In the genomic region with DNA sequence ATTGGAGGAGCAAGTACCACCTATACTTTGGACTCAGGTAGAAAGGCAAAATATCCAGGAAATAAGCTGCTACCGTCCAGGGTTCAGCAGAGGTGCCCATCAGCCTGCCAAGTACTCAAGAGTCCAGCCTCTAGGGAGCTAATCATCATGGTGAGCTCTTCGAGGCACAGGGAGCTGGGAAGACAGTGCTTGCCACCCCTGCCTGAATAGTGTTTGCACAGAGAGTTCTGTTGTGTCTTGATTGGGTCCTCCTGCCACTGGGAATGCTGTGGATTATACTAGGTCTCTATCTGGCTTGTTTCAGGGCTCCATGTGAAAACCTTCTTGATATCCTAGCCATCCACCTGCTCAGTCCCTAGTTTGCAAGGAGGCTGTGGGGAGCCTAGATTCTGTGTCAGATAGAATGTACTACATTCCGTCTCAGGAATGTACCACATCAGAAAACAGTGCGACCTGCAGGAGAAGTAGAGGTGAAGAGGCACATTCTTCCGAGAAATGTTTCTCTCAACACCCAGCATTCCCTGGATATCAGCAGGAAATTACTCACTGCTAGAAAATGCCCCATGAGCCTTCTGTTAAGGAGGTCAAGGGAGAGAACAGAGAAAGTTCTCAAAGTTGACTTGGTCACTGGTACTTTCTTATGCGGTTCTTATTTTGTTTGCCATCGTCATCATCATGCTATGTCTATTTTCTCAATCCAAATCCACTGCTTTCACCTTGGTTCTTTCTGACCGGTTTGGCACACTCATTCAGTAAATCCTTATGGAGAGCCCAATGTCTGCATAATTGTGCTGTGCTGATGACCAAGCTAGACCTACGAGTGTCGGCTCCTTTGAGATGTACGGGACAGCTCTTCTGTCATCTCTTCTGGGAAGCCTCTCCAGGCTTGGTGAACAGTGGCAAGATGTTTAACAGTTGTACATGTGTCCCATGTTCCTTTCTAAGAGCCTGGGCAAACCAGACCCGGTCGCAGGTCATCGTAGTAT, we compare ENCODE assay signal across 8 cellular contexts. TPM values are rescaled to one million over a fixed set of nuclear protein-coding genes. Genes with fewer than 3 reads are reported as not detected.
A peak's percentile ranks its signal among the peaks of the same experiment; 100 is the strongest.
DNase-seq lines count a peak whose midpoint lies in the region; ATAC-seq and TF ChIP-seq lines count a peak whose summit lies in the region.

No MANE protein-coding gene starts in this region.

- no CpG with 5 or more reads among the region's 14 CpGs for WGBS in mesendoderm (ENCODE audit: extremely low coverage, insufficient coverage, low lambda C conversion rate)

- H3K4ac ChIP-seq in mesendoderm (ENCODE audit: low read depth, low read length): no peak overlapping the region

- H3K9me3 ChIP-seq in BLaER1: peaks cover 24% of the 10 kb centered on the region

- peaks cover 6% of the 10 kb centered on the region for H3K79me2 ChIP-seq in mesendoderm (ENCODE audit: control insufficient read depth, insufficient read depth, low read length)

- CTCF ChIA-PET in MCF 10A (lab: Yijun Ruan, JAX): interaction anchor here (0.7 to 2.0 kb wide), 8 partner anchors 10 to 39 kb away, joined by 3 to 9 read pairs (median 4); no protein-coding TSS in a partner anchor

- DNase-seq in MCF 10A (ENCODE audit: unreplicated experiment): peak; percentile 74
- DNase-seq in mesendoderm: peak; percentile 96
- no peak for DNase-seq in NCI-H1694 treated with DMSO at 0.1 percent for 48 hours (lab: John Stamatoyannopoulos, UW)
- no peak for DNase-seq in NCI-H2196 treated with DMSO at 0.1 percent for 48 hours (lab: John Stamatoyannopoulos, UW; ENCODE audit: unreplicated experiment)

- no peak overlapping the region for H3K4me3 ChIP-seq in BLaER1
- H3K4me3 ChIP-seq in mesendoderm (ENCODE audit: low read length): no peak overlapping the region

- no peak overlapping the region for H4K8ac ChIP-seq in mesendoderm (ENCODE audit: low read depth, low read length)

- no peak overlapping the region for H2BK15ac ChIP-seq in mesendoderm (replicated peaks; ENCODE audit: low read depth)

- H3K9ac ChIP-seq in BLaER1 (no peak overlapping the region), mesendoderm (ENCODE audit: low read length) (no peak overlapping the region)

- H3K27ac ChIP-seq in BLaER1 (0 out of 2 replicates have a peak overlapping the region, but pooled peaks have one; percentile 27), mesendoderm (ENCODE audit: low read depth, low read length) (no peak overlapping the region)

- peak overlapping the region; percentile 51 for H3K4me3 Mint-ChIP-seq in MCF 10A (ENCODE audit: unreplicated experiment)

- no peak overlapping the region for H4K5ac ChIP-seq in mesendoderm (ENCODE audit: low read length)

- no TSS peak for BruUV-seq in MCF 10A (replicated peaks; lab: Mats Ljungman, UMichigan)

- intact Hi-C loops in MCF 10A (cut with micrococcal nuclease): no loop called here

- H3K56ac ChIP-seq in mesendoderm (ENCODE audit: low read length): no peak overlapping the region

- POLR2A ChIA-PET in MCF 10A (lab: Yijun Ruan, JAX): interaction anchor here (0.9 to 13.2 kb wide), 8 partner anchors 10 to 421 kb away, joined by 3 to 109 read pairs (median 7); partner anchors contain the start of gene PTPN1

- H3K4me1 ChIP-seq in BLaER1 (peaks cover 59% of the 10 kb centered on the region), mesendoderm (ENCODE audit: control insufficient read depth, low read depth, low read length) (no peaks in the 10 kb centered on the region)

- peaks cover 13% of the 10 kb centered on the region for H3K36me3 Mint-ChIP-seq in MCF 10A (ENCODE audit: insufficient read depth, unreplicated experiment)

- peaks cover 45% of the 10 kb centered on the region for H3K4me1 Mint-ChIP-seq in MCF 10A (ENCODE audit: insufficient read depth, unreplicated experiment)

- H3K79me1 ChIP-seq in mesendoderm (ENCODE audit: low read length): peaks cover 21% of the 10 kb centered on the region

- H3K9me3 Mint-ChIP-seq in MCF 10A (ENCODE audit: unreplicated experiment): no peaks in the 10 kb centered on the region

- H4K20me1 ChIP-seq in BLaER1: peaks cover 70% of the 10 kb centered on the region

- H3K27me3 ChIP-seq in BLaER1 (no peaks in the 10 kb centered on the region), mesendoderm (ENCODE audit: insufficient read depth, low read length, poor library complexity) (no peaks in the 10 kb centered on the region)

- H3K4me2 ChIP-seq in BLaER1: peak overlapping the region; percentile 52
- H3K4me2 ChIP-seq in mesendoderm (ENCODE audit: low read length): no peak overlapping the region

- H3K18ac ChIP-seq in mesendoderm (ENCODE audit: low read length): no peak overlapping the region

- H2BK120ac ChIP-seq in mesendoderm (ENCODE audit: low read depth, low read length): no peak overlapping the region

- H2AK5ac ChIP-seq in mesendoderm (ENCODE audit: low read length): no peak overlapping the region

- no peak overlapping the region for H3K23ac ChIP-seq in mesendoderm (ENCODE audit: low read length)

- no peaks in the 10 kb centered on the region for H3K27me3 Mint-ChIP-seq in MCF 10A (ENCODE audit: insufficient read depth, unreplicated experiment)

- peak overlapping the region; percentile 50 for H3K27ac Mint-ChIP-seq in MCF 10A (ENCODE audit: low read depth, unreplicated experiment)

- H3K36me3 ChIP-seq in BLaER1 (peaks cover 26% of the 10 kb centered on the region), mesendoderm (ENCODE audit: control insufficient read depth, insufficient read depth, low read length) (no peaks in the 10 kb centered on the region)

- no peak for TF ChIP-seq CTCF in MCF 10A (IDR thresholded peaks at IDR 0.05; ENCODE audit: unreplicated experiment)

- H2BK5ac ChIP-seq in mesendoderm (ENCODE audit: low read length): no peak overlapping the region

- ATAC-seq in HG02852 (IDR thresholded peaks at IDR 0.05; ENCODE audit: unreplicated experiment): peak; percentile 9
- ATAC-seq in GM21723 (IDR thresholded peaks at IDR 0.05; ENCODE audit: unreplicated experiment): no peak
- no peak for ATAC-seq in HG03045 (IDR thresholded peaks at IDR 0.05; ENCODE audit: unreplicated experiment)

RNA-seq across cellular contexts. Expression of gene PTPN1, which starts 30.7 kb away (rescaled TPM):
- 56.4 and 63.0 TPM in 2 replicates for total RNA-seq in MCF 10A (2022)
- 32.0 TPM for polyA plus RNA-seq in mesendoderm (2013, experiment 1 of 2)
- polyA plus RNA-seq in mesendoderm (2013, experiment 2 of 2): 31.3 TPM

Comparison
In these comparisons a context has a peak if more than half of its experiments do, and no peak if none do; other contexts are left out.
1. DNase-seq: peak in MCF 10A (single experiment) and mesendoderm (single experiment); none in NCI-H1694 treated with DMSO at 0.1 percent for 48 hours (single experiment) and NCI-H2196 treated with DMSO at 0.1 percent for 48 hours (single experiment).